ENCODE assay signal across 13 cellular contexts in genomic region chr4:73727685-73728084, GRCh38. TPM values are rescaled to one million over a fixed set of nuclear protein-coding genes. Genes with fewer than 3 reads are reported as not detected.
DNase-seq lines count a peak whose midpoint lies in the region; ATAC-seq lines count a peak whose summit lies in the region.
"Had no signal": no experiment of that assay in that cellular context is flagged by ENCODE, and none has a peak within 500 bp of the region (broad histone marks: within the 10 kb centered on the region; RNA-seq: fewer than 3 reads in every experiment).

No MANE protein-coding gene starts in this region.

- DNase-seq in globus pallidus (ENCODE audit: low spot score) (no peak), activated gamma-delta T cell treated with Interleukin-2 at 50 U/mL for 16 hours (no peak)
- no peak for DNase-seq in activated naive CD4-positive, alpha-beta T cell treated with anti-CD3 and anti-CD28 coated beads, Interleukin-2, amount 50 U/mL, for 16 hours
- DNase-seq: activated CD4-positive, alpha-beta T cell treated with anti-CD3 and anti-CD28 coated beads for 48 hours; GM23248; hypothalamus; NCI-H446 treated with DMSO at 0.1 percent for 48 hours; SJCRH30 had no signal

- ATAC-seq in GM18502 (IDR thresholded peaks at IDR 0.05; ENCODE audit: poor library complexity, unreplicated experiment) = peak; percentile 86
- ATAC-seq in GM21717 (IDR thresholded peaks at IDR 0.05; ENCODE audit: unreplicated experiment) = peak; percentile 85
- peak; percentile 59 for ATAC-seq in HG03378 (IDR thresholded peaks at IDR 0.05; ENCODE audit: unreplicated experiment)
- ATAC-seq in esophagus mucosa = peak; percentile 78
- no peak for ATAC-seq in GM21786 (IDR thresholded peaks at IDR 0.05; ENCODE audit: unreplicated experiment)

RNA-seq across cellular contexts. Expression of gene CXCL8, which starts 12.7 kb away (rescaled TPM):
- 3.2 TPM for total RNA-seq in esophagus mucosa
